In genomic region chr14:92951912-92952471, GRCh38 we compare ENCODE assay signal across 1 cellular context.
TF ChIP-seq lines count a peak whose summit lies in the region.

No MANE protein-coding gene starts in this region.

TF ChIP-seq in K562, 482 proteins besides CTCF, POLR2A, EP300 and RAD21 (continued from another document):
- no peak for TF ChIP-seq PATZ1 (CRISPR knock-in tag; IDR thresholded peaks at IDR 0.05; ENCODE audit: borderline replicate concordance)
- no peak for TF ChIP-seq ZBTB17 (CRISPR knock-in tag; IDR thresholded peaks at IDR 0.05)
- peak; percentile 74; the same call in 1 of the 2 replicates for TF ChIP-seq STAG1 (CRISPR knock-in tag; IDR thresholded peaks at IDR 0.05; ENCODE audit: borderline replicate concordance)
- no peak for TF ChIP-seq HBP1 (CRISPR knock-in tag; IDR thresholded peaks at IDR 0.05)
- TF ChIP-seq USF1 (CRISPR knock-in tag; IDR thresholded peaks at IDR 0.05) = peak; percentile 62
- peak in 1 of 2 experiments; percentile 53; a peak in 2 of 4 replicates for TF ChIP-seq MNT (conservative IDR thresholded peaks at IDR 0.05)
- peak; percentile 70 for TF ChIP-seq MYC (IDR thresholded peaks at IDR 0.05; ENCODE audit: low read depth, low read length)
- TF ChIP-seq MYC (CRISPR knock-in tag; IDR thresholded peaks at IDR 0.05; ENCODE audit: borderline replicate concordance, low read depth) = no peak
